Comparison of ENCODE assay signal across 12 cellular contexts in genomic region chr1:8831329-8831728, GRCh38. TPM values are rescaled to one million over a fixed set of nuclear protein-coding genes. Genes with fewer than 3 reads are reported as not detected.
DNase-seq lines count a peak whose midpoint lies in the region; TF ChIP-seq lines count a peak whose summit lies in the region.
"Had no signal": no experiment of that assay in that cellular context is flagged by ENCODE, and none has a peak within 500 bp of the region (broad histone marks: within the 10 kb centered on the region; RNA-seq: fewer than 3 reads in every experiment).

No MANE protein-coding gene starts in this region.

- no peaks in the 10 kb centered on the region for H3K79me1 ChIP-seq in mesendoderm (ENCODE audit: low read length)

- H2BK5ac ChIP-seq in mesendoderm (ENCODE audit: low read length) = no peak overlapping the region

- H3K27ac ChIP-seq in mesendoderm (ENCODE audit: low read depth, low read length) = no peak overlapping the region
- H3K27ac ChIP-seq: pancreas, RWPE1 had no signal

- WGBS in mesendoderm (ENCODE audit: extremely low coverage, insufficient coverage, low lambda C conversion rate) = no CpG with 5 or more reads among the region's 4 CpGs

- DNase-seq in BJ (ENCODE audit: low read depth) (no peak), HFF-Myc (ENCODE audit: extremely low read depth, low read depth) (no peak), cardiac fibroblast (ENCODE audit: low read depth in 2 of 2) (peak in 1 of 2 donors; percentile 50), mesendoderm (peak; percentile 51), foreskin melanocyte (no peak), kidney tubule cell (ENCODE audit: low spot score) (no peak)
- DNase-seq in effector CD8-positive, alpha-beta T cell (lab: John Stamatoyannopoulos, UW) = no peak
- no peak for DNase-seq in activated effector memory CD4-positive, alpha-beta T cell treated with Interleukin-2 at 50 U/mL for 16 hours
- DNase-seq: activated naive CD8-positive, alpha-beta T cell treated with anti-CD3 and anti-CD28 coated beads, Interleukin-2, amount 10 ng/mL, durations not matched to agents 7 days and 5 days; pancreas; stimulated activated CD4-positive, alpha-beta T cell treated with anti-CD3 and anti-CD28 coated beads, Interleukin-2, amount 100 ng/mL, for 48 hours had no signal

- H2BK120ac ChIP-seq in mesendoderm (ENCODE audit: low read depth, low read length) = no peak overlapping the region

- H3K27me3 ChIP-seq in BJ (ENCODE audit: control insufficient read depth, insufficient read depth, low read length) = no peaks in the 10 kb centered on the region; the same call in 1 of the 2 replicates
- H3K27me3 ChIP-seq in mesendoderm (ENCODE audit: insufficient read depth, low read length, poor library complexity) = no peaks in the 10 kb centered on the region
- H3K27me3 ChIP-seq: pancreas had no signal

- H3K18ac ChIP-seq in mesendoderm (ENCODE audit: low read length) = no peak overlapping the region

- no peak overlapping the region for H4K5ac ChIP-seq in mesendoderm (ENCODE audit: low read length)

- H3K23ac ChIP-seq in mesendoderm (ENCODE audit: low read length) = no peak overlapping the region

- H3K4ac ChIP-seq in mesendoderm (ENCODE audit: low read depth, low read length) = no peak overlapping the region

- no peak overlapping the region for H3K4me3 ChIP-seq in BJ (ENCODE audit: low read depth, low read length)
- no peak overlapping the region for H3K4me3 ChIP-seq in HFF-Myc (replicated peaks; ENCODE audit: low read depth, low read length)
- H3K4me3 ChIP-seq in cardiac fibroblast (replicated peaks in 1 of 2; ENCODE audit: low read depth in 2 of 2, low read length in 2 of 2) = no peak overlapping the region
- no peak overlapping the region for H3K4me3 ChIP-seq in mesendoderm (ENCODE audit: low read length)
- H3K4me3 ChIP-seq: pancreas had no signal

- CTCF ChIA-PET in BJ (lab: Yijun Ruan, JAX) = interaction anchor here (0.7 to 1.7 kb wide), 4 partner anchors 10 to 45 kb away, joined by 3 to 15 read pairs (median 4); no protein-coding TSS in a partner anchor

- no peak overlapping the region for H3K4me2 ChIP-seq in mesendoderm (ENCODE audit: low read length)

- no peak overlapping the region for H3K56ac ChIP-seq in mesendoderm (ENCODE audit: low read length)

- no peaks in the 10 kb centered on the region for H3K79me2 ChIP-seq in mesendoderm (ENCODE audit: control insufficient read depth, insufficient read depth, low read length)

- TF ChIP-seq CTCF in BJ (IDR thresholded peaks at IDR 0.05; ENCODE audit: insufficient read depth, low read depth, low read length) = peak; percentile 29
- peak; percentile 44 for TF ChIP-seq CTCF in HFF-Myc (IDR thresholded peaks at IDR 0.05; ENCODE audit: low read depth, low read length, missing control alignments)
- peak; percentile 44 for TF ChIP-seq CTCF in cardiac fibroblast (IDR thresholded peaks at IDR 0.05; ENCODE audit: low read depth, low read length)

- no peak overlapping the region for H2BK15ac ChIP-seq in mesendoderm (replicated peaks; ENCODE audit: low read depth)

- H4K8ac ChIP-seq in mesendoderm (ENCODE audit: low read depth, low read length) = no peak overlapping the region

- POLR2A ChIA-PET in BJ (lab: Charles Lee) = no interaction called here

- H3K36me3 ChIP-seq in BJ (ENCODE audit: control insufficient read depth, insufficient read depth, low read length) (no peaks in the 10 kb centered on the region), mesendoderm (ENCODE audit: control insufficient read depth, insufficient read depth, low read length) (no peaks in the 10 kb centered on the region)
- H3K36me3 ChIP-seq: pancreas had no signal

- no peak overlapping the region for H3K9ac ChIP-seq in mesendoderm (ENCODE audit: low read length)

- no peak overlapping the region for H2AK5ac ChIP-seq in mesendoderm (ENCODE audit: low read length)

- H3K4me1 ChIP-seq in mesendoderm (ENCODE audit: control insufficient read depth, low read depth, low read length) = no peaks in the 10 kb centered on the region
- H3K4me1 ChIP-seq: pancreas had no signal

RNA-seq across cellular contexts. Expression of gene RERE, which starts 13.9 kb away (rescaled TPM):
- polyA plus RNA-seq in BJ (2011; rRNA removed) = 3.8 and 5.9 TPM in 2 replicates
- 42.7 and 57.8 TPM in 2 replicates for polyA minus RNA-seq in BJ (2011; rRNA and poly(A)+ RNA removed)
- polyA plus RNA-seq in mesendoderm (2013, experiment 1 of 2) = 55.4 TPM
- polyA plus RNA-seq in mesendoderm (2013, experiment 2 of 2) = 60.2 TPM

RNA-seq across cellular contexts. Expression of gene ENO1, which starts 47.2 kb away (rescaled TPM):
- polyA plus RNA-seq in BJ (2011; rRNA removed) = 1,727 and 2,253 TPM in 2 replicates
- 897 and 1,451 TPM in 2 replicates for polyA minus RNA-seq in BJ (2011; rRNA and poly(A)+ RNA removed)
- 1,324 TPM for polyA plus RNA-seq in mesendoderm (2013, experiment 1 of 2)
- 1,329 TPM for polyA plus RNA-seq in mesendoderm (2013, experiment 2 of 2)
